8 cellular contexts compared by ENCODE assay signal in the genomic region with DNA sequence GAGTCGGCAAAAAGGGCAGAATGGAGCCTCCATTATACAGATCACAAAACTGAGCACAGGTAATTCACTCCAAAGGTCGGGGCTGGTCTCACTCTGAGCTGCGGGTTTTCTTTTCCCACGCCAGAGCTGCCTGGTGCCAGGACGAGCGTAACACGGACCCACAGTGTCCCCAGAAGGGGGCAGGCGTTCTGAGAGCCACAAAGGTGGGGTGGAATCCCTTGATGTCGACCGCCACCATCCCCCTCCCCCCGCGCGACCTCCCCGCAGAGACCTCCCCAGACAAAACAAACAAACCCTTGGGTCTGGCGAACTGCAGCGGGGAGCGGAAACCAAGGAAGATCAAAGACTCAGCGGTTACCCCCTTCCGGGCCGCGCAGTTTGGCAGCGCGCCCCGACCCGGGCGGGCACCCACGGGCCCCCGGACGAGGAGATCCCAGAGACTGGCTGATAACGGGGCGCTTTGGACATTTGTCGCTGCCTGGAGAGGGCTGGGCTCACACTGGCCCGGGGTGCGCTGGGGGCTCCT. TPM values are rescaled to one million over a fixed set of nuclear protein-coding genes. Genes with fewer than 3 reads are reported as not detected.
DNase-seq lines count a peak whose midpoint lies in the region; ATAC-seq and TF ChIP-seq lines count a peak whose summit lies in the region.

No MANE protein-coding gene starts in this region.

- H3K4me1 Mint-ChIP-seq in CD14-positive monocyte = peaks cover 4% of the 10 kb centered on the region
- H3K4me1 Mint-ChIP-seq in endodermal cell = peaks cover 25% of the 10 kb centered on the region
- H3K4me1 Mint-ChIP-seq in naive thymus-derived CD8-positive, alpha-beta T cell = peaks cover 19 to 49% (median 27%) of the 10 kb centered on the region in 4 donors

- no peaks in the 10 kb centered on the region for H3K9me3 ChIP-seq in endodermal cell (ENCODE audit: control insufficient read depth, low read length)

- no peaks in the 10 kb centered on the region for H3K36me3 ChIP-seq in endodermal cell (ENCODE audit: control insufficient read depth, insufficient read depth, low read length)

- H3K4me1 ChIP-seq in endodermal cell (ENCODE audit: control insufficient read depth, insufficient read depth, low read length) = peaks cover 10% of the 10 kb centered on the region

- peak; percentile 46 for ATAC-seq in GM21717 (IDR thresholded peaks at IDR 0.05; ENCODE audit: unreplicated experiment)
- peak; percentile 67 to 76 for ATAC-seq in naive thymus-derived CD8-positive, alpha-beta T cell
- ATAC-seq in stimulated activated naive CD8-positive, alpha-beta T cell treated with anti-CD3 and anti-CD28 coated beads, Interleukin-15, Interleukin-2, amounts not matched to agents 100 U/mL and 50 U/mL, for 24 hours = peak; percentile 62

- no peak overlapping the region for H3K9ac ChIP-seq in endodermal cell (ENCODE audit: extremely low read depth, low read length, poor library complexity, severe bottlenecking)

- peaks cover 0 to 2% of the 10 kb centered on the region in 2 donors for H3K36me3 Mint-ChIP-seq in CD14-positive monocyte
- H3K36me3 Mint-ChIP-seq in endodermal cell (ENCODE audit: low read depth) = no peaks in the 10 kb centered on the region
- H3K36me3 Mint-ChIP-seq in naive thymus-derived CD8-positive, alpha-beta T cell = peaks cover 0 to 12% (median 4%) of the 10 kb centered on the region in 3 donors

- peaks cover 14% of the 10 kb centered on the region for H3K27me3 ChIP-seq in endodermal cell (ENCODE audit: control insufficient read depth, insufficient read depth, low read length, poor library complexity, severe bottlenecking)

- H3K4me3 ChIP-seq in endodermal cell (ENCODE audit: low read length) = no peak overlapping the region

- H3K4me3 Mint-ChIP-seq in CD14-positive monocyte (peak overlapping the region; percentile 83 to 91), endodermal cell (peak overlapping the region; percentile 59)
- peak overlapping the region; percentile 82 to 97 (median 90) for H3K4me3 Mint-ChIP-seq in naive thymus-derived CD8-positive, alpha-beta T cell

- peak; percentile 52 for TF ChIP-seq CTCF in CD14-positive monocyte (IDR thresholded peaks at IDR 0.05)
- TF ChIP-seq CTCF in endodermal cell (conservative IDR thresholded peaks at IDR 0.05) = peak; percentile 61

- H3K27ac Mint-ChIP-seq in CD14-positive monocyte (peak overlapping the region in 2 of 7 donors; percentile 53 to 70), endodermal cell (no peak overlapping the region)
- peak overlapping the region; percentile 79 to 97 (median 92) for H3K27ac Mint-ChIP-seq in naive thymus-derived CD8-positive, alpha-beta T cell

- POLR2A ChIA-PET in naive thymus-derived CD8-positive, alpha-beta T cell (lab: Charles Lee) = interaction anchor here (0.6 to 1.3 kb wide), 3 partner anchors 9 to 279 kb away, joined by 3 to 5 read pairs (median 3); no protein-coding TSS in a partner anchor

- DNase-seq in CD14-positive monocyte (ENCODE audit: low spot score) (no peak), NCI-H460 (ENCODE audit: extremely low read depth, low read depth) (peak; percentile 17), endodermal cell (peak; percentile 87), T1000 (lab: John Stamatoyannopoulos, UW) (no peak)
- DNase-seq in activated CD8-positive, alpha-beta memory T cell treated with anti-CD3 and anti-CD28 coated beads for 24 hours = peak; percentile 85
- DNase-seq in naive thymus-derived CD8-positive, alpha-beta T cell = peak; percentile 73 to 97 (median 87)
- peak; percentile 69 for DNase-seq in stimulated activated naive CD8-positive, alpha-beta T cell treated with anti-CD3 and anti-CD28 coated beads, Interleukin-15, Interleukin-2, amounts not matched to agents 100 U/mL and 50 U/mL, for 24 hours

- H3K27ac ChIP-seq in endodermal cell (ENCODE audit: low read depth, low read length) = no peak overlapping the region

- WGBS in endodermal cell (ENCODE audit: insufficient coverage in 1 of 2, insufficient read length in 1 of 2), 2 experiments = 9 to 14% methylated on average over 10 to 34 of the region's 34 CpGs

- H3K27me3 Mint-ChIP-seq in CD14-positive monocyte (ENCODE audit: low read depth in 3 of 3) (peaks cover 54 to 71% (median 58%) of the 10 kb centered on the region in 3 donors), endodermal cell (ENCODE audit: insufficient read depth) (peaks cover 19% of the 10 kb centered on the region)
- H3K27me3 Mint-ChIP-seq in naive thymus-derived CD8-positive, alpha-beta T cell = peaks cover 0 to 11% (median 0%) of the 10 kb centered on the region in 5 donors

- intact Hi-C loops in CD14-positive monocyte (cut with micrococcal nuclease) = loop anchor here (5.0 to 10.0 kb wide), 4 partner anchors 120 to 257 kb away; no protein-coding TSS in a partner anchor

- H3K9me3 Mint-ChIP-seq in CD14-positive monocyte (peaks cover 2 to 16% (median 5%) of the 10 kb centered on the region in 7 donors), endodermal cell (peaks cover 4% of the 10 kb centered on the region)
- peaks cover 0 to 17% (median 7%) of the 10 kb centered on the region in 9 donors for H3K9me3 Mint-ChIP-seq in naive thymus-derived CD8-positive, alpha-beta T cell

RNA-seq across cellular contexts. Expression of gene NKD1, which starts 0.8 kb away (rescaled TPM):
- not detected for polyA plus RNA-seq in CD14-positive monocyte
- total RNA-seq in NCI-H460 (2014; rRNA removed; shearing (Covaris generic)) = 0.05 and 0.12 TPM in 2 replicates
- 0.04 TPM in 1 of 2 replicates, not detected in the other for polyA plus RNA-seq in NCI-H460 (2014; cell fraction: nucleus; rRNA removed)
- total RNA-seq in endodermal cell = 1 to 10 TPM; 7.0 to 9.5 TPM
- 32.4 TPM for polyA plus RNA-seq in endodermal cell (2013, experiment 1 of 2)
- 20.2 TPM for polyA plus RNA-seq in endodermal cell (2013, experiment 2 of 2)
- total RNA-seq in naive thymus-derived CD8-positive, alpha-beta T cell = 1 to 10 TPM; 4.1 to 5.9 TPM
- 1 to 10 TPM in 1 of 3 donors, under 1 TPM in 2; 0.07 to 1.4 (median 0.44) TPM for polyA plus RNA-seq in naive thymus-derived CD8-positive, alpha-beta T cell

Comparison
In these comparisons a context has a peak if more than half of its experiments do, and no peak if none do; other contexts are left out.
1. DNase-seq: peak in NCI-H460 (single experiment), activated CD8-positive, alpha-beta memory T cell treated with anti-CD3 and anti-CD28 coated beads for 24 hours (single experiment), endodermal cell (single experiment), naive thymus-derived CD8-positive, alpha-beta T cell (10 of 10) and stimulated activated naive CD8-positive, alpha-beta T cell treated with anti-CD3 and anti-CD28 coated beads, Interleukin-15, Interleukin-2, amounts not matched to agents 100 U/mL and 50 U/mL, for 24 hours (single experiment); none in CD14-positive monocyte (single experiment) and T1000 (single experiment).
2. Peak in every context shown above with its lines, with median percentiles within 50 percentile points of each other: H3K4me3 Mint-ChIP-seq and ATAC-seq.